In the genomic region with DNA sequence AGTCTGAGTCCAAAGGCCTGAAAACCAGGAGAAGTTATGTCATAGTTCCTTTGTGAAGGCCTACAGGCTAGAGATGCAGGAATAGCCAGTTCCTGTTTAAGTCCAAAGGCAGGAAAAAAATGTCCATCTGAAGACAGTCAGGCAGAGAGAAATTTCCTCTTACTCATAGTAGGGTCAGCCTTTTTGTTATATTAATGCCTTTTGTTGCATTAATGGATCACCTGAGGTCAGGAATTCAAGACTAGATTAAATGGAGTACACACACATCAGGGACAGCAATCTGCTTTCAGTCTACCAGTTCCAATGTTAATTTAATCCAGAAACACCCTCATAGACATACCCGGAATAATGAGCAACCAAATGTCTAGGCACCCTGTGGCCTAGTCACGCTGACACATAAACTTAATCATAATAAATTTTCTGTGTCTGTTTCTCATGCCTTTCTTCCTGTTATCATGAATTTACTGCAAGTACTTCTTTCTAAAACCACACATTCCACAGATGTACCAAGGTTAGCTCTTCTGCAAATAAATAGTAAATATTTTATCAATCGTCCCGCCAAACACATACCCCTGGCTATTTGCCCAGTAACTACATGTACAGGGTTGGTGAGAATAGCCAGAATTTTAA, we compare ENCODE assay signal across 19 cellular contexts.
DNase-seq lines count a peak whose midpoint lies in the region; ATAC-seq, FAIRE-seq and TF ChIP-seq lines count a peak whose summit lies in the region.
"Had no signal": no experiment of that assay in that cellular context is flagged by ENCODE, and none has a peak within 500 bp of the region (broad histone marks: within the 10 kb centered on the region; RNA-seq: fewer than 3 reads in every experiment).

No MANE protein-coding gene starts in this region.

- no peak for TF ChIP-seq CTCF in astrocyte (IDR thresholded peaks at IDR 0.05; ENCODE audit: insufficient read depth, low read depth, low read length)

- no peak overlapping the region for H2BK5ac ChIP-seq in trophoblast cell (ENCODE audit: low read depth, low read length, poor library complexity)

- H3K9ac ChIP-seq in astrocyte (ENCODE audit: low read length) = no peak overlapping the region
- no peak overlapping the region for H3K9ac ChIP-seq in trophoblast cell (ENCODE audit: low read length)

- no peak overlapping the region for H3K4me3 ChIP-seq in astrocyte (ENCODE audit: insufficient read depth, low read depth, low read length)
- no peak overlapping the region for H3K4me3 ChIP-seq in trophoblast cell (ENCODE audit: low read depth, low read length)
- H3K4me3 ChIP-seq: Peyer's patch had no signal

- no peak overlapping the region for H4K91ac ChIP-seq in trophoblast cell (ENCODE audit: low read depth, low read length)

- peaks cover 4% of the 10 kb centered on the region for H3K4me1 Mint-ChIP-seq in astrocyte (ENCODE audit: low read depth, unreplicated experiment)

- peak; percentile 36 for ATAC-seq in esophagus mucosa
- ATAC-seq: HCT116, HepG2, SK-N-SH treated with all-trans-retinoic acid at 6 μM for 48 hours had no signal

- no peak overlapping the region for H3K27ac Mint-ChIP-seq in astrocyte (ENCODE audit: unreplicated experiment)

- no peaks in the 10 kb centered on the region for H3K9me3 Mint-ChIP-seq in astrocyte (ENCODE audit: unreplicated experiment)

- H2BK12ac ChIP-seq in trophoblast cell (ENCODE audit: low read length) = no peak overlapping the region

- no peak overlapping the region for H2BK120ac ChIP-seq in trophoblast cell (ENCODE audit: insufficient read depth, low read length, poor library complexity)

- no peak overlapping the region for H3K23ac ChIP-seq in trophoblast cell (ENCODE audit: low read length)

- no CpG with 5 or more reads among the region's 4 CpGs for WGBS in trophoblast cell (ENCODE audit: extremely low coverage, insufficient coverage, insufficient read length)

- FAIRE-seq in astrocyte (lab: Jason Lieb, UNC) = no peak
- FAIRE-seq: GM19239, HepG2 had no signal

- H3K18ac ChIP-seq in trophoblast cell (ENCODE audit: low read length) = no peak overlapping the region

- H4K8ac ChIP-seq in trophoblast cell (ENCODE audit: low read depth, low read length) = no peak overlapping the region

- H3K4me1 ChIP-seq in astrocyte (ENCODE audit: insufficient read depth, low read length) = no peaks in the 10 kb centered on the region
- H3K4me1 ChIP-seq in trophoblast cell (ENCODE audit: control insufficient read depth in 1 of 2, insufficient read depth in 2 of 2, low read length in 2 of 2) = peaks cover 3% of the 10 kb centered on the region in 2 experiments
- H3K4me1 ChIP-seq: Peyer's patch had no signal

- H3K27me3 ChIP-seq in astrocyte (ENCODE audit: insufficient read depth, low read length) (no peaks in the 10 kb centered on the region), trophoblast cell (ENCODE audit: insufficient read depth, low read length) (no peaks in the 10 kb centered on the region)
- H3K27me3 ChIP-seq: Peyer's patch had no signal

- peak; percentile 48 for DNase-seq in HCEC 1CT
- peak; percentile 8 for DNase-seq in astrocyte (ENCODE audit: low read depth)
- DNase-seq in renal cortical epithelial cell (ENCODE audit: low read depth) = peak; percentile 92
- DNase-seq in ecto neural progenitor cell (ENCODE audit: low spot score) = no peak
- no peak for DNase-seq in trophoblast cell
- no peak for DNase-seq in NCI-H2029 treated with DMSO at 0.1 percent for 48 hours (lab: John Stamatoyannopoulos, UW)
- DNase-seq: Caco-2, DMS53, NCI-H1048, NCI-H1436 treated with DMSO at 0.1 percent for 48 hours, NCI-H2081, NCI-H524, Peyer's patch, SHP77 had no signal

- H4K12ac ChIP-seq in trophoblast cell (ENCODE audit: low read depth, low read length) = no peak overlapping the region

- H3K9me3 ChIP-seq in astrocyte (ENCODE audit: insufficient read depth, low read depth, low read length) (no peaks in the 10 kb centered on the region), trophoblast cell (ENCODE audit: insufficient read depth, low read depth, low read length) (no peaks in the 10 kb centered on the region)
- H3K9me3 ChIP-seq: Caco-2, Peyer's patch had no signal

- no peak overlapping the region for H2AK5ac ChIP-seq in trophoblast cell (ENCODE audit: low read length)

- H3K4ac ChIP-seq in trophoblast cell (ENCODE audit: low read depth, low read length) = no peak overlapping the region

- H3K79me2 ChIP-seq in astrocyte (ENCODE audit: insufficient read depth, low read length) = no peaks in the 10 kb centered on the region
- H3K79me2 ChIP-seq in trophoblast cell (ENCODE audit: control insufficient read depth, insufficient read depth, low read length, poor library complexity) = no peaks in the 10 kb centered on the region

- no peaks in the 10 kb centered on the region for H3K36me3 ChIP-seq in astrocyte (ENCODE audit: insufficient read depth, low read length)
- no peaks in the 10 kb centered on the region for H3K36me3 ChIP-seq in trophoblast cell (ENCODE audit: control insufficient read depth in 1 of 2, insufficient read depth in 2 of 2, low read length in 2 of 2)
- H3K36me3 ChIP-seq: Peyer's patch had no signal

- no peak overlapping the region for H3K4me3 Mint-ChIP-seq in astrocyte (ENCODE audit: unreplicated experiment)

- no peak overlapping the region for H3K27ac ChIP-seq in astrocyte (ENCODE audit: low read depth, low read length)
- no peak overlapping the region for H3K27ac ChIP-seq in trophoblast cell (ENCODE audit: low read depth, low read length)
- H3K27ac ChIP-seq: Peyer's patch had no signal

- no peaks in the 10 kb centered on the region for H3K36me3 Mint-ChIP-seq in astrocyte (ENCODE audit: low read depth, unreplicated experiment)

- H3K27me3 Mint-ChIP-seq in astrocyte (ENCODE audit: low read depth, unreplicated experiment) = no peaks in the 10 kb centered on the region

- no peaks in the 10 kb centered on the region for H3K79me1 ChIP-seq in trophoblast cell (ENCODE audit: low read length)

- H2AFZ ChIP-seq in astrocyte (ENCODE audit: low read depth, low read length) (peak overlapping the region; percentile 14), trophoblast cell (ENCODE audit: insufficient read depth, low read length, poor library complexity) (no peak overlapping the region)

- no peak overlapping the region for H3K14ac ChIP-seq in trophoblast cell (ENCODE audit: low read length)

- H3K4me2 ChIP-seq in astrocyte (ENCODE audit: low read length) (no peak overlapping the region), trophoblast cell (ENCODE audit: low read length) (no peak overlapping the region)

- no peaks in the 10 kb centered on the region for H4K20me1 ChIP-seq in astrocyte (ENCODE audit: insufficient read depth, low read length)

Comparison
In these comparisons a context has a peak if more than half of its experiments do, and no peak if none do; other contexts are left out.
1. DNase-seq: peak in HCEC 1CT (single experiment), astrocyte (single experiment) and renal cortical epithelial cell (single experiment); none in ecto neural progenitor cell (single experiment), trophoblast cell (0 of 2) and NCI-H2029 treated with DMSO at 0.1 percent for 48 hours (single experiment).